ENCODE assay signal across 3 cellular contexts in genomic region chr10:16020836-16021235, GRCh38.
"Had no signal": no experiment of that assay in that cellular context is flagged by ENCODE, and none has a peak within 500 bp of the region (broad histone marks: within the 10 kb centered on the region; RNA-seq: fewer than 3 reads in every experiment).

No MANE protein-coding gene starts in this region.

- H3K4me3 ChIP-seq: GM12878 had no signal

- DNase-seq: GDM1, GF-D8 had no signal
